Comparison of ENCODE assay signal across 12 cellular contexts in the genomic region with DNA sequence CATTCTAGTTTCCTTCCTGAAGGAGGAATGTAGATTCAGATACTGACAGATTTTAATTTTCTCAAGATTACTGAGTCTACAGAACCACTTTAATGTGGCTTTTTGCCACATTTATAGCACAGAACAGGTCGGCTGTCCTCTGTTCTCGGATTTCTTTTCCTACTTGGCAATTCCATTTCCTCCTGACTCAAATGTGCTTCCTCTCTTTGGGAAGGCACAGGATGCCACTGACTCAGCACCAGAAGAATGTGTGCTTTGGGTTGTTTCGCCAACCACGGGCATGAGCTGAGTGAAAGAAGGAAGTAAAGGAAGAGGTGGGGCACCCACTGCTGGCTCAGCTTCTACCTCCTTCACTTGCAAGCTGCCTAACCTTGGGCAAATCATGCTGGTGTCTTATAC.
DNase-seq lines count a peak whose midpoint lies in the region; ATAC-seq, FAIRE-seq and TF ChIP-seq lines count a peak whose summit lies in the region.
"Had no signal": no experiment of that assay in that cellular context is flagged by ENCODE, and none has a peak within 500 bp of the region (broad histone marks: within the 10 kb centered on the region; RNA-seq: fewer than 3 reads in every experiment).

No MANE protein-coding gene starts in this region.

- H3K36me3 ChIP-seq in PC-9 (ENCODE audit: low read depth) (no peaks in the 10 kb centered on the region), endothelial cell of umbilical vein (ENCODE audit: control insufficient read depth in 2 of 2, extremely low read depth in 1 of 2, insufficient read depth in 2 of 2, low read length in 2 of 2) (no peaks in the 10 kb centered on the region), neuronal stem cell (replicated peaks in 1 of 2; ENCODE audit: control insufficient read depth in 2 of 2, insufficient read depth in 2 of 2, low read length in 2 of 2) (no peaks in the 10 kb centered on the region)

- H3K27ac ChIP-seq in PC-9 (peak overlapping the region; percentile 29; the same call in 1 of the 2 replicates), endothelial cell of umbilical vein (ENCODE audit: insufficient read depth, low read depth, low read length) (peak overlapping the region; percentile 90), neuronal stem cell (replicated peaks; ENCODE audit: low read length) (no peak overlapping the region)

- H3K4me1 ChIP-seq in PC-9 (replicated peaks; ENCODE audit: insufficient read depth) (0 out of 2 replicates have a peak, but pooled peaks cover 8% of the 10 kb centered on the region), endothelial cell of umbilical vein (ENCODE audit: control insufficient read depth, extremely low read depth, insufficient read depth, low read length) (peaks cover 34% of the 10 kb centered on the region), neuronal stem cell (ENCODE audit: control insufficient read depth in 2 of 2, insufficient read depth in 1 of 2, low read depth in 1 of 2, low read length in 2 of 2) (no peaks in the 10 kb centered on the region)

- H4K20me1 ChIP-seq in PC-9 (ENCODE audit: insufficient read depth) (no peaks in the 10 kb centered on the region), endothelial cell of umbilical vein (replicated peaks; ENCODE audit: control insufficient read depth, extremely low read depth, insufficient read depth, low read length) (no peaks in the 10 kb centered on the region)

- TF ChIP-seq CTCF in PC-9 (conservative IDR thresholded peaks at IDR 0.05) (no peak), endothelial cell of umbilical vein (IDR thresholded peaks at IDR 0.05; ENCODE audit: extremely low read depth in 1 of 2, insufficient read depth in 1 of 2, low read depth in 1 of 2, low read length in 2 of 2) (no peak), HFFc6 (IDR thresholded peaks at IDR 0.05) (no peak)

- H3K23ac ChIP-seq in neuronal stem cell (ENCODE audit: low read depth, low read length, poor library complexity), result no peak overlapping the region

- no peak overlapping the region for H3K14ac ChIP-seq in neuronal stem cell (ENCODE audit: low read length)

- H3K4me2 ChIP-seq in PC-9, result no peak overlapping the region
- H3K4me2 ChIP-seq in endothelial cell of umbilical vein (ENCODE audit: insufficient read depth, low read length), result peak overlapping the region; percentile 91
- no peak overlapping the region for H3K4me2 ChIP-seq in neuronal stem cell (ENCODE audit: insufficient read depth, low read length, poor library complexity, severe bottlenecking)

- H3K4me1 Mint-ChIP-seq in HFFc6 (ENCODE audit: low read depth), result no peaks in the 10 kb centered on the region
- H3K4me1 Mint-ChIP-seq: activated CD4-positive, alpha-beta T cell treated with anti-CD3 and anti-CD28 coated beads for 36 hours had no signal

- H3K27me3 Mint-ChIP-seq in HFFc6 (ENCODE audit: insufficient read depth), result no peaks in the 10 kb centered on the region
- H3K27me3 Mint-ChIP-seq: activated CD4-positive, alpha-beta T cell treated with anti-CD3 and anti-CD28 coated beads for 36 hours had no signal

- H3K27me3 ChIP-seq in PC-9 (ENCODE audit: insufficient read depth, low read depth), result no peaks in the 10 kb centered on the region
- no peaks in the 10 kb centered on the region for H3K27me3 ChIP-seq in endothelial cell of umbilical vein (ENCODE audit: control insufficient read depth in 2 of 2, insufficient read depth in 2 of 2, low read length in 2 of 2)
- H3K27me3 ChIP-seq in neuronal stem cell (ENCODE audit: control insufficient read depth in 3 of 3, insufficient read depth in 3 of 3, low read depth in 1 of 3, low read length in 3 of 3), result no peaks in the 10 kb centered on the region

- no CpG with 5 or more reads among the region's 4 CpGs for WGBS in neuronal stem cell (ENCODE audit: extremely low coverage in 2 of 2, insufficient read length in 2 of 2, insufficient replicate concordance in 1 of 2), 2 donors

- ATAC-seq in GM21381 (IDR thresholded peaks at IDR 0.05; ENCODE audit: unreplicated experiment), result no peak
- ATAC-seq: activated CD4-positive, alpha-beta T cell treated with anti-CD3 and anti-CD28 coated beads for 36 hours had no signal

- H2BK5ac ChIP-seq in neuronal stem cell (ENCODE audit: low read length), result no peak overlapping the region

- H3K9me3 ChIP-seq in PC-9 (ENCODE audit: insufficient read depth, low read depth) (0 out of 2 replicates have a peak, but pooled peaks cover 6% of the 10 kb centered on the region), endothelial cell of umbilical vein (replicated peaks; ENCODE audit: control insufficient read depth, insufficient read depth, low read length) (no peaks in the 10 kb centered on the region), neuronal stem cell (replicated peaks in 1 of 2; ENCODE audit: control insufficient read depth in 2 of 2, insufficient read depth in 1 of 2, low read depth in 1 of 2, low read length in 2 of 2) (no peaks in the 10 kb centered on the region)

- H3K36me3 Mint-ChIP-seq in HFFc6 (ENCODE audit: low read depth), result no peaks in the 10 kb centered on the region

- H3K9me3 Mint-ChIP-seq in HFFc6, result peaks cover 28% of the 10 kb centered on the region

- H3K9me1 ChIP-seq in endothelial cell of umbilical vein (replicated peaks; ENCODE audit: control insufficient read depth, extremely low read depth, insufficient read depth, low read length), result no peaks in the 10 kb centered on the region

- no peak overlapping the region for H2BK12ac ChIP-seq in neuronal stem cell (ENCODE audit: low read length)

- H3K9me2 ChIP-seq in PC-9 (ENCODE audit: insufficient read depth), result no peaks in the 10 kb centered on the region

- peak; percentile 99 for FAIRE-seq in endothelial cell of umbilical vein (lab: Jason Lieb, UNC)
- FAIRE-seq: G401.6 had no signal

- H3F3A ChIP-seq in PC-9 (ENCODE audit: insufficient read depth, low read depth), result peaks cover 4% of the 10 kb centered on the region; the same call in 1 of the 2 replicates

- no peak overlapping the region for H4K8ac ChIP-seq in neuronal stem cell (ENCODE audit: low read depth, low read length)

- no peak overlapping the region for H2BK15ac ChIP-seq in neuronal stem cell (ENCODE audit: low read length)

- no peak overlapping the region for H3K4ac ChIP-seq in neuronal stem cell (ENCODE audit: low read length)

- peak; percentile 16 for TF ChIP-seq POLR2A in endothelial cell of umbilical vein (IDR thresholded peaks at IDR 0.05; ENCODE audit: low read depth, low read length)

- CTCF ChIA-PET in PC-9 (lab: Charles Lee) (no interaction called here), endothelial cell of umbilical vein (lab: Charles Lee) (interaction anchor here (0.6 to 3.3 kb wide), 7 partner anchors 17 to 1036 kb away, joined by 3 to 9 read pairs (median 4); no protein-coding TSS in a partner anchor)

- H3K18ac ChIP-seq in neuronal stem cell (ENCODE audit: low read length), result no peak overlapping the region

- intact Hi-C loops in PC-9 (cut with micrococcal nuclease; ENCODE audit: unreplicated experiment) (no loop called here), endothelial cell of umbilical vein (cut with micrococcal nuclease) (loop anchor here (1.0 to 2.0 kb wide), 6 partner anchors 52 to 1037 kb away; no protein-coding TSS in a partner anchor)

- H2AFZ ChIP-seq in PC-9, result peak overlapping the region; percentile 60; the same call in 1 of the 2 replicates
- H2AFZ ChIP-seq in endothelial cell of umbilical vein (ENCODE audit: low read depth, low read length), result peak overlapping the region; percentile 64
- H2AFZ ChIP-seq in neuronal stem cell (ENCODE audit: low read length), result peak overlapping the region; percentile 1

- H2BK120ac ChIP-seq in neuronal stem cell (ENCODE audit: low read depth, low read length), result no peak overlapping the region

- no peak overlapping the region for H3K4me3 Mint-ChIP-seq in HFFc6
- H3K4me3 Mint-ChIP-seq: activated CD4-positive, alpha-beta T cell treated with anti-CD3 and anti-CD28 coated beads for 36 hours had no signal

- no peaks in the 10 kb centered on the region for H3K79me1 ChIP-seq in neuronal stem cell (ENCODE audit: low read depth, low read length)

- POLR2A ChIA-PET in PC-9 (lab: Charles Lee; ENCODE audit: unreplicated experiment) (interaction anchor here (0.6 kb wide), 1 partner anchor 948 kb away, joined by 4 read pairs; no protein-coding TSS in a partner anchor), endothelial cell of umbilical vein (lab: Charles Lee) (interaction anchor here (0.6 kb wide), 1 partner anchor 78 kb away, joined by 4 read pairs; no protein-coding TSS in a partner anchor)

- H3K9ac ChIP-seq in endothelial cell of umbilical vein (replicated peaks; ENCODE audit: extremely low read depth, insufficient read depth, low read length), result peak overlapping the region; percentile 40
- H3K9ac ChIP-seq in neuronal stem cell (ENCODE audit: low read depth, low read length, poor library complexity), result no peak overlapping the region

- dilution Hi-C loops in endothelial cell of umbilical vein (cut with MboI; ENCODE audit: extremely low pct_ligation_motif_present, low sequenced_read_pairs), result no loop called here

- no TSS peak for BruUV-seq in PC-9 (replicated peaks; lab: Mats Ljungman, UMichigan)
- no TSS peak for BruUV-seq in endothelial cell of umbilical vein (replicated peaks; lab: Mats Ljungman, UMichigan)

- H3K4me3 ChIP-seq in PC-9 (no peak overlapping the region), endothelial cell of umbilical vein (replicated peaks in 1 of 3; ENCODE audit: insufficient read depth in 1 of 3, low read depth in 1 of 3, low read length in 3 of 3) (peak overlapping the region in 1 of 3 experiments; percentile 29), neuronal stem cell (ENCODE audit: low read length in 2 of 2) (no peak overlapping the region)

- no peak overlapping the region for H2AK5ac ChIP-seq in neuronal stem cell (ENCODE audit: low read depth, low read length)

- no peak overlapping the region for H3K27ac Mint-ChIP-seq in HFFc6
- H3K27ac Mint-ChIP-seq: activated CD4-positive, alpha-beta T cell treated with anti-CD3 and anti-CD28 coated beads for 36 hours had no signal

- H4K91ac ChIP-seq in neuronal stem cell (ENCODE audit: low read depth, low read length, poor library complexity), result no peak overlapping the region

- DNase-seq in H4 (ENCODE audit: low spot score), result peak; percentile 90
- peak; percentile 61 to 67 for DNase-seq in PC-9
- peak; percentile 98 for DNase-seq in endothelial cell of umbilical vein (ENCODE audit: low read depth, low spot score)
- DNase-seq in neuronal stem cell (ENCODE audit: low spot score), result no peak
- DNase-seq in NCI-H1436 treated with DMSO at 0.1 percent for 48 hours (lab: John Stamatoyannopoulos, UW), result no peak
- DNase-seq in NCI-H1105 treated with DMSO at 0.1 percent for 48 hours (lab: John Stamatoyannopoulos, UW), result no peak
- DNase-seq in HFFc6, result no peak
- DNase-seq: activated CD4-positive, alpha-beta T cell treated with anti-CD3 and anti-CD28 coated beads for 36 hours; amniotic stem cell; hypothalamus had no signal

- no peaks in the 10 kb centered on the region for H3K79me2 ChIP-seq in PC-9 (ENCODE audit: low read depth)
- no peaks in the 10 kb centered on the region for H3K79me2 ChIP-seq in endothelial cell of umbilical vein (ENCODE audit: control insufficient read depth, insufficient read depth, low read length)

TF ChIP-seq in endothelial cell of umbilical vein, 7 proteins besides CTCF, POLR2A, EP300 and RAD21 (continues in another document):
- TF ChIP-seq FOS (IDR thresholded peaks at IDR 0.05; ENCODE audit: borderline replicate concordance, insufficient read depth, low read length), result peak; percentile 94

Comparison
In these comparisons a context has a peak if more than half of its experiments do, and no peak if none do; other contexts are left out.
1. DNase-seq: peak in H4 (single experiment), PC-9 (2 of 2) and endothelial cell of umbilical vein (single experiment); none in neuronal stem cell (single experiment), NCI-H1436 treated with DMSO at 0.1 percent for 48 hours (single experiment), NCI-H1105 treated with DMSO at 0.1 percent for 48 hours (single experiment) and HFFc6 (single experiment).
2. H2AFZ ChIP-seq: peak in every context shown above with its lines; median percentile 64 in endothelial cell of umbilical vein; 60 in PC-9; 1 in neuronal stem cell.